ENCODE assay signal across 15 cellular contexts in genomic region chr9:16099901-16100300, GRCh38.
"Had no signal": no experiment of that assay in that cellular context is flagged by ENCODE, and none has a peak within 500 bp of the region (broad histone marks: within the 10 kb centered on the region; RNA-seq: fewer than 3 reads in every experiment).

No MANE protein-coding gene starts in this region.

- H3K36me3 ChIP-seq: gastroesophageal sphincter, left lung, ovary, suprapubic skin, upper lobe of left lung had no signal

- H3K27ac ChIP-seq: suprapubic skin had no signal

- ATAC-seq: natural killer cell; stimulated activated naive B cell treated with anti-CD40 and anti-IgM and Interleukin-4, amounts not matched to agents 10 μg/mL and 1 μg/mL and 100 μg/mL, for 72 hours had no signal

- DNase-seq: activated naive CD8-positive, alpha-beta T cell treated with anti-CD3 and anti-CD28 coated beads for 36 hours; cerebellar nuclear complex; effector memory CD4-positive, alpha-beta T cell; kidney; left lung; natural killer cell; ovary; stimulated activated CD4-positive, alpha-beta T cell treated with anti-CD3 and anti-CD28 coated beads, Interleukin-2, amount 100 ng/mL, for 48 hours; stimulated activated naive B cell treated with anti-CD40 and anti-IgM and Interleukin-4, amounts not matched to agents 10 μg/mL and 1 μg/mL and 100 μg/mL, for 72 hours; T-helper 9 cell had no signal

- H3K27ac Mint-ChIP-seq: activated naive CD8-positive, alpha-beta T cell treated with anti-CD3 and anti-CD28 coated beads for 36 hours; activated T-helper 1 cell treated with anti-CD3 and anti-CD28 coated beads, Interleukin-12 subunit alpha, Interleukin-12 subunit beta, Interleukin-2, Interleukin-4 antibody, amounts not matched to agents 30 ng/mL and 10 ng/mL and 1 ng/mL, durations not matched to agents 14 hours and 24 hours and 36 hours; dendritic cell treated with granulocyte-macrophage colony-stimulating factor and Interleukin-4, amounts not matched to agents 40 ng/mL and 50 ng/mL, for 4 days; natural killer cell; stimulated activated naive B cell treated with anti-CD40 and anti-IgM and Interleukin-4, amounts not matched to agents 10 μg/mL and 1 μg/mL and 100 μg/mL, for 72 hours had no signal

- H3K4me1 ChIP-seq: left lung, suprapubic skin, upper lobe of left lung had no signal

- H3K9me3 Mint-ChIP-seq: dendritic cell treated with granulocyte-macrophage colony-stimulating factor and Interleukin-4, amounts not matched to agents 40 ng/mL and 50 ng/mL, for 4 days had no signal

- H3K36me3 Mint-ChIP-seq: natural killer cell; stimulated activated naive B cell treated with anti-CD40 and anti-IgM and Interleukin-4, amounts not matched to agents 10 μg/mL and 1 μg/mL and 100 μg/mL, for 72 hours had no signal

- H3K4me3 Mint-ChIP-seq: activated naive CD8-positive, alpha-beta T cell treated with anti-CD3 and anti-CD28 coated beads for 36 hours; activated T-helper 1 cell treated with anti-CD3 and anti-CD28 coated beads, Interleukin-12 subunit alpha, Interleukin-12 subunit beta, Interleukin-2, Interleukin-4 antibody, amounts not matched to agents 30 ng/mL and 10 ng/mL and 1 ng/mL, durations not matched to agents 14 hours and 24 hours and 36 hours; dendritic cell treated with granulocyte-macrophage colony-stimulating factor and Interleukin-4, amounts not matched to agents 40 ng/mL and 50 ng/mL, for 4 days; natural killer cell; stimulated activated naive B cell treated with anti-CD40 and anti-IgM and Interleukin-4, amounts not matched to agents 10 μg/mL and 1 μg/mL and 100 μg/mL, for 72 hours had no signal

- H3K9me3 ChIP-seq: gastroesophageal sphincter, left lung, ovary, suprapubic skin, upper lobe of left lung had no signal

- H3K4me3 ChIP-seq: left lung, ovary, suprapubic skin, upper lobe of left lung had no signal

- H3K4me1 Mint-ChIP-seq: activated naive CD8-positive, alpha-beta T cell treated with anti-CD3 and anti-CD28 coated beads for 36 hours; natural killer cell; stimulated activated naive B cell treated with anti-CD40 and anti-IgM and Interleukin-4, amounts not matched to agents 10 μg/mL and 1 μg/mL and 100 μg/mL, for 72 hours had no signal

- H3K27me3 ChIP-seq: gastroesophageal sphincter, left lung, ovary, suprapubic skin, upper lobe of left lung had no signal

- H3K27me3 Mint-ChIP-seq: activated naive CD8-positive, alpha-beta T cell treated with anti-CD3 and anti-CD28 coated beads for 36 hours; stimulated activated naive B cell treated with anti-CD40 and anti-IgM and Interleukin-4, amounts not matched to agents 10 μg/mL and 1 μg/mL and 100 μg/mL, for 72 hours had no signal
